ENCODE assay signal across 11 cellular contexts in genomic region chr14:72907886-72908285, GRCh38. TPM values are rescaled to one million over a fixed set of nuclear protein-coding genes. Genes with fewer than 3 reads are reported as not detected.
DNase-seq lines count a peak whose midpoint lies in the region; ATAC-seq and TF ChIP-seq lines count a peak whose summit lies in the region.
"Had no signal": no experiment of that assay in that cellular context is flagged by ENCODE, and none has a peak within 500 bp of the region (broad histone marks: within the 10 kb centered on the region; RNA-seq: fewer than 3 reads in every experiment).

No MANE protein-coding gene starts in this region.

- no peak overlapping the region for H3K27ac Mint-ChIP-seq in natural killer cell treated with Interleukin-12 subunit alpha and Interleukin-12 subunit beta and Interleukin-15 and Interleukin-18, amount 100 ng/mL, for 72 hours
- no peak overlapping the region for H3K27ac Mint-ChIP-seq in activated T-helper 2 cell treated with anti-CD3 and anti-CD28 coated beads, Interferon-gamma antibody, Interleukin-2, Interleukin-4, amounts not matched to agents 10 μg/mL and 5 μg/mL and 100 μg/mL, durations not matched to agents 14 hours and 24 hours and 36 hours
- H3K27ac Mint-ChIP-seq: T-helper 1 cell treated with Interleukin-12 subunit alpha and Interleukin-12 subunit beta and Interleukin-4 antibody, amounts not matched to agents 30 μg/mL and 1 μg/mL, for 36 hours had no signal

- H3K27ac ChIP-seq in foreskin keratinocyte, result no peak overlapping the region

- no peak overlapping the region for H3K4me3 Mint-ChIP-seq in natural killer cell treated with Interleukin-12 subunit alpha and Interleukin-12 subunit beta and Interleukin-15 and Interleukin-18, amount 100 ng/mL, for 72 hours
- no peak overlapping the region for H3K4me3 Mint-ChIP-seq in activated T-helper 2 cell treated with anti-CD3 and anti-CD28 coated beads, Interferon-gamma antibody, Interleukin-2, Interleukin-4, amounts not matched to agents 10 μg/mL and 5 μg/mL and 100 μg/mL, durations not matched to agents 14 hours and 24 hours and 36 hours (ENCODE audit: low read depth)
- H3K4me3 Mint-ChIP-seq: T-helper 1 cell treated with Interleukin-12 subunit alpha and Interleukin-12 subunit beta and Interleukin-4 antibody, amounts not matched to agents 30 μg/mL and 1 μg/mL, for 36 hours had no signal

- ATAC-seq in foreskin keratinocyte (peak; percentile 91), GM21737 (IDR thresholded peaks at IDR 0.05; ENCODE audit: unreplicated experiment) (no peak)
- no peak for ATAC-seq in natural killer cell treated with Interleukin-12 subunit alpha and Interleukin-12 subunit beta and Interleukin-15 and Interleukin-18, amount 100 ng/mL, for 72 hours

- no peaks in the 10 kb centered on the region for H3K36me3 Mint-ChIP-seq in natural killer cell treated with Interleukin-12 subunit alpha and Interleukin-12 subunit beta and Interleukin-15 and Interleukin-18, amount 100 ng/mL, for 72 hours
- no peaks in the 10 kb centered on the region for H3K36me3 Mint-ChIP-seq in activated T-helper 2 cell treated with anti-CD3 and anti-CD28 coated beads, Interferon-gamma antibody, Interleukin-2, Interleukin-4, amounts not matched to agents 10 μg/mL and 5 μg/mL and 100 μg/mL, durations not matched to agents 14 hours and 24 hours and 36 hours (ENCODE audit: low read depth)

- peaks cover 21 to 22% of the 10 kb centered on the region in 2 donors for H3K27me3 Mint-ChIP-seq in natural killer cell treated with Interleukin-12 subunit alpha and Interleukin-12 subunit beta and Interleukin-15 and Interleukin-18, amount 100 ng/mL, for 72 hours
- H3K27me3 Mint-ChIP-seq in activated T-helper 2 cell treated with anti-CD3 and anti-CD28 coated beads, Interferon-gamma antibody, Interleukin-2, Interleukin-4, amounts not matched to agents 10 μg/mL and 5 μg/mL and 100 μg/mL, durations not matched to agents 14 hours and 24 hours and 36 hours (ENCODE audit: low read depth), result peaks cover 47% of the 10 kb centered on the region

- intact Hi-C loops in activated T-helper 2 cell treated with anti-CD3 and anti-CD28 coated beads, Interferon-gamma antibody, Interleukin-2, Interleukin-4, amounts not matched to agents 10 μg/mL and 5 μg/mL and 100 μg/mL, durations not matched to agents 14 hours and 24 hours and 36 hours (cut with micrococcal nuclease), result no loop called here

- TF ChIP-seq CTCF in foreskin keratinocyte (conservative IDR thresholded peaks at IDR 0.05), result no peak

- H3K4me1 Mint-ChIP-seq in natural killer cell treated with Interleukin-12 subunit alpha and Interleukin-12 subunit beta and Interleukin-15 and Interleukin-18, amount 100 ng/mL, for 72 hours (ENCODE audit: low read depth in 2 of 2), result peaks cover 13 to 15% of the 10 kb centered on the region in 2 donors
- peaks cover 12% of the 10 kb centered on the region for H3K4me1 Mint-ChIP-seq in activated T-helper 2 cell treated with anti-CD3 and anti-CD28 coated beads, Interferon-gamma antibody, Interleukin-2, Interleukin-4, amounts not matched to agents 10 μg/mL and 5 μg/mL and 100 μg/mL, durations not matched to agents 14 hours and 24 hours and 36 hours (ENCODE audit: low read depth)

- peak; percentile 12 for DNase-seq in stimulated activated CD4-positive, alpha-beta T cell treated with anti-CD3 and anti-CD28 coated beads, Interleukin-4, amount 100 ng/mL, for 24 hours
- DNase-seq in stimulated activated CD4-positive, alpha-beta T cell treated with anti-CD3 and anti-CD28 coated beads, Interleukin-2, amount 100 ng/mL, for 48 hours, result no peak
- DNase-seq in RPMI7951 (ENCODE audit: low read depth) (peak; percentile 87), foreskin keratinocyte (peak in 1 of 2 donors; percentile 60), retina (no peak)
- no peak for DNase-seq in natural killer cell treated with Interleukin-12 subunit alpha and Interleukin-12 subunit beta and Interleukin-15 and Interleukin-18, amount 100 ng/mL, for 72 hours (ENCODE audit: low spot score)
- no peak for DNase-seq in activated T-helper 2 cell treated with anti-CD3 and anti-CD28 coated beads, Interferon-gamma antibody, Interleukin-2, Interleukin-4, amounts not matched to agents 10 μg/mL and 5 μg/mL and 100 μg/mL, durations not matched to agents 14 hours and 24 hours and 36 hours (ENCODE audit: low spot score)
- DNase-seq: COR-L47, NCI-H1048 had no signal

- no peaks in the 10 kb centered on the region for H3K4me1 ChIP-seq in foreskin keratinocyte

- H3K27me3 ChIP-seq in foreskin keratinocyte, result no peaks in the 10 kb centered on the region

- H3K9me3 Mint-ChIP-seq in natural killer cell treated with Interleukin-12 subunit alpha and Interleukin-12 subunit beta and Interleukin-15 and Interleukin-18, amount 100 ng/mL, for 72 hours, result no peaks in the 10 kb centered on the region
- no peaks in the 10 kb centered on the region for H3K9me3 Mint-ChIP-seq in activated T-helper 2 cell treated with anti-CD3 and anti-CD28 coated beads, Interferon-gamma antibody, Interleukin-2, Interleukin-4, amounts not matched to agents 10 μg/mL and 5 μg/mL and 100 μg/mL, durations not matched to agents 14 hours and 24 hours and 36 hours
- H3K9me3 Mint-ChIP-seq: T-helper 1 cell treated with Interleukin-12 subunit alpha and Interleukin-12 subunit beta and Interleukin-4 antibody, amounts not matched to agents 30 μg/mL and 1 μg/mL, for 36 hours had no signal

RNA-seq across cellular contexts. Expression of gene DPF3, which starts 14.0 kb away (rescaled TPM):
- 4.2 and 6.5 TPM in 2 replicates for total RNA-seq in RPMI7951 (2014; rRNA removed; shearing (Covaris generic))
- 0.18 and 0.95 TPM in 2 replicates for total RNA-seq in foreskin keratinocyte
- polyA plus RNA-seq in foreskin keratinocyte, result 0.10 and 0.26 TPM in 2 replicates
- total RNA-seq in natural killer cell treated with Interleukin-12 subunit alpha and Interleukin-12 subunit beta and Interleukin-15 and Interleukin-18, amount 100 ng/mL, for 72 hours, result 10 to 100 TPM; 11.8 to 13.2 TPM
- total RNA-seq in activated T-helper 2 cell treated with anti-CD3 and anti-CD28 coated beads, Interferon-gamma antibody, Interleukin-2, Interleukin-4, amounts not matched to agents 10 μg/mL and 5 μg/mL and 100 μg/mL, durations not matched to agents 14 hours and 24 hours and 36 hours, result 0.62 and 0.66 TPM in 2 replicates

RNA-seq across cellular contexts. Expression of gene DCAF4, which starts 18.4 kb away (rescaled TPM):
- total RNA-seq in RPMI7951 (2014; rRNA removed; shearing (Covaris generic)), result 12.7 and 22.6 TPM in 2 replicates
- total RNA-seq in foreskin keratinocyte, result 17.1 and 32.4 TPM in 2 replicates
- polyA plus RNA-seq in foreskin keratinocyte, result 8.6 and 16.5 TPM in 2 replicates
- 10 to 100 TPM; 15.1 to 20.6 TPM for total RNA-seq in natural killer cell treated with Interleukin-12 subunit alpha and Interleukin-12 subunit beta and Interleukin-15 and Interleukin-18, amount 100 ng/mL, for 72 hours
- 13.2 and 17.6 TPM in 2 replicates for total RNA-seq in activated T-helper 2 cell treated with anti-CD3 and anti-CD28 coated beads, Interferon-gamma antibody, Interleukin-2, Interleukin-4, amounts not matched to agents 10 μg/mL and 5 μg/mL and 100 μg/mL, durations not matched to agents 14 hours and 24 hours and 36 hours

Comparison
In these comparisons a context has a peak if more than half of its experiments do, and no peak if none do; other contexts are left out.
1. DNase-seq: peak in stimulated activated CD4-positive, alpha-beta T cell treated with anti-CD3 and anti-CD28 coated beads, Interleukin-4, amount 100 ng/mL, for 24 hours (single experiment) and RPMI7951 (single experiment); none in stimulated activated CD4-positive, alpha-beta T cell treated with anti-CD3 and anti-CD28 coated beads, Interleukin-2, amount 100 ng/mL, for 48 hours (0 of 2), natural killer cell treated with Interleukin-12 subunit alpha and Interleukin-12 subunit beta and Interleukin-15 and Interleukin-18, amount 100 ng/mL, for 72 hours (single experiment), activated T-helper 2 cell treated with anti-CD3 and anti-CD28 coated beads, Interferon-gamma antibody, Interleukin-2, Interleukin-4, amounts not matched to agents 10 μg/mL and 5 μg/mL and 100 μg/mL, durations not matched to agents 14 hours and 24 hours and 36 hours (single experiment) and retina (single experiment).